ENCODE assay signal across 10 cellular contexts in genomic region chr16:54633943-54634362, GRCh38.
A peak's percentile ranks its signal among the peaks of the same experiment; 100 is the strongest.
DNase-seq lines count a peak whose midpoint lies in the region; ATAC-seq and TF ChIP-seq lines count a peak whose summit lies in the region.
"Had no signal": no experiment of that assay in that cellular context is flagged by ENCODE, and none has a peak within 500 bp of the region (broad histone marks: within the 10 kb centered on the region; RNA-seq: fewer than 3 reads in every experiment).

No MANE protein-coding gene starts in this region.

- H3K9me3 ChIP-seq in trophoblast cell (ENCODE audit: insufficient read depth, low read depth, low read length): no peaks in the 10 kb centered on the region
- H3K9me3 ChIP-seq in naive thymus-derived CD4-positive, alpha-beta T cell (ENCODE audit: control insufficient read depth in 2 of 3, low read length in 3 of 3): no peaks in the 10 kb centered on the region

- H3K9ac ChIP-seq in trophoblast cell (ENCODE audit: low read length): no peak overlapping the region

- intact Hi-C loops in naive thymus-derived CD4-positive, alpha-beta T cell (cut with micrococcal nuclease): no loop called here
- intact Hi-C loops in natural killer cell (cut with micrococcal nuclease): no loop called here

- no peaks in the 10 kb centered on the region for H3K4me1 ChIP-seq in trophoblast cell (ENCODE audit: control insufficient read depth in 1 of 2, insufficient read depth in 2 of 2, low read length in 2 of 2)
- H3K4me1 ChIP-seq in naive thymus-derived CD4-positive, alpha-beta T cell (ENCODE audit: control insufficient read depth in 2 of 2, insufficient read depth in 2 of 2, low read length in 2 of 2): no peaks in the 10 kb centered on the region

- no peak overlapping the region for H3K27ac Mint-ChIP-seq in naive thymus-derived CD4-positive, alpha-beta T cell
- no peak overlapping the region for H3K27ac Mint-ChIP-seq in natural killer cell

- TF ChIP-seq CTCF in natural killer cell (IDR thresholded peaks at IDR 0.05): no peak

- H3K14ac ChIP-seq in trophoblast cell (ENCODE audit: low read length): no peak overlapping the region

- peaks cover 0 to 5% (median 0%) of the 10 kb centered on the region in 11 donors for H3K9me3 Mint-ChIP-seq in naive thymus-derived CD4-positive, alpha-beta T cell
- H3K9me3 Mint-ChIP-seq in natural killer cell: peaks cover 0 to 2% of the 10 kb centered on the region in 2 donors

- no peak overlapping the region for H3K27ac ChIP-seq in trophoblast cell (ENCODE audit: low read depth, low read length)
- no peak overlapping the region for H3K27ac ChIP-seq in naive thymus-derived CD4-positive, alpha-beta T cell (ENCODE audit: low read depth, low read length)

- no peak overlapping the region for H2BK120ac ChIP-seq in trophoblast cell (ENCODE audit: insufficient read depth, low read length, poor library complexity)

- no peak overlapping the region for H3K4me3 Mint-ChIP-seq in naive thymus-derived CD4-positive, alpha-beta T cell
- no peak overlapping the region for H3K4me3 Mint-ChIP-seq in natural killer cell

- H3K36me3 Mint-ChIP-seq in naive thymus-derived CD4-positive, alpha-beta T cell: peaks cover 0 to 4% (median 0%) of the 10 kb centered on the region in 5 donors
- no peaks in the 10 kb centered on the region for H3K36me3 Mint-ChIP-seq in natural killer cell

- no CpG with 5 or more reads among the region's 6 CpGs for WGBS in trophoblast cell (ENCODE audit: extremely low coverage, insufficient coverage, insufficient read length)

- DNase-seq in G401 (ENCODE audit: low spot score): peak; percentile 1
- peak; percentile 42 for DNase-seq in NCI-H1092 (lab: John Stamatoyannopoulos, UW)
- peak; percentile 50 for DNase-seq in dermis blood vessel endothelial cell
- peak; percentile 39 to 61 for DNase-seq in trophoblast cell
- DNase-seq in NCI-H2107 treated with DMSO at 0.1 percent for 48 hours (lab: John Stamatoyannopoulos, UW; ENCODE audit: unreplicated experiment): no peak
- DNase-seq in naive thymus-derived CD4-positive, alpha-beta T cell: no peak
- DNase-seq in natural killer cell: no peak
- DNase-seq: left colon, NCI-H510A treated with DMSO at 0.1 percent for 48 hours had no signal

- H4K8ac ChIP-seq in trophoblast cell (ENCODE audit: low read depth, low read length): peak overlapping the region; percentile 66

- H3K4ac ChIP-seq in trophoblast cell (ENCODE audit: low read depth, low read length): no peak overlapping the region

- H3K36me3 ChIP-seq in trophoblast cell (ENCODE audit: control insufficient read depth in 1 of 2, insufficient read depth in 2 of 2, low read length in 2 of 2): no peaks in the 10 kb centered on the region
- H3K36me3 ChIP-seq in naive thymus-derived CD4-positive, alpha-beta T cell (ENCODE audit: control insufficient read depth in 2 of 3, insufficient read depth in 3 of 3, low read length in 3 of 3): no peaks in the 10 kb centered on the region

- no peak overlapping the region for H4K12ac ChIP-seq in trophoblast cell (ENCODE audit: low read depth, low read length)

- H3K79me1 ChIP-seq in trophoblast cell (ENCODE audit: low read length): no peaks in the 10 kb centered on the region

- no peak for ATAC-seq in naive thymus-derived CD4-positive, alpha-beta T cell
- no peak for ATAC-seq in natural killer cell
- no peak for ATAC-seq in HG03521 (IDR thresholded peaks at IDR 0.05; ENCODE audit: unreplicated experiment)
- ATAC-seq: left colon had no signal

- H3K18ac ChIP-seq in trophoblast cell (ENCODE audit: low read length): no peak overlapping the region

- H3K23ac ChIP-seq in trophoblast cell (ENCODE audit: low read length): no peak overlapping the region

- H3K27me3 Mint-ChIP-seq in naive thymus-derived CD4-positive, alpha-beta T cell: peaks cover 0 to 25% (median 9%) of the 10 kb centered on the region in 5 donors
- no peaks in the 10 kb centered on the region for H3K27me3 Mint-ChIP-seq in natural killer cell (ENCODE audit: low read depth in 2 of 2)

- H3K4me1 Mint-ChIP-seq in naive thymus-derived CD4-positive, alpha-beta T cell: no peaks in the 10 kb centered on the region
- no peaks in the 10 kb centered on the region for H3K4me1 Mint-ChIP-seq in natural killer cell

- H3K4me3 ChIP-seq in trophoblast cell (ENCODE audit: low read depth, low read length): no peak overlapping the region
- H3K4me3 ChIP-seq in naive thymus-derived CD4-positive, alpha-beta T cell (ENCODE audit: low read length): no peak overlapping the region

- H3K4me2 ChIP-seq in trophoblast cell (ENCODE audit: low read length): no peak overlapping the region

- no peak overlapping the region for H2BK12ac ChIP-seq in trophoblast cell (ENCODE audit: low read length)

- POLR2A ChIA-PET in naive thymus-derived CD4-positive, alpha-beta T cell (lab: Charles Lee): no interaction called here

- CTCF ChIA-PET in naive thymus-derived CD4-positive, alpha-beta T cell (lab: Charles Lee): interaction anchor here (0.6 kb wide), 1 partner anchor 248 kb away, joined by 4 read pairs; no protein-coding TSS in a partner anchor

- no peaks in the 10 kb centered on the region for H3K27me3 ChIP-seq in trophoblast cell (ENCODE audit: insufficient read depth, low read length)
- H3K27me3 ChIP-seq in naive thymus-derived CD4-positive, alpha-beta T cell (ENCODE audit: control insufficient read depth in 2 of 2, insufficient read depth in 2 of 2, low read length in 2 of 2): no peaks in the 10 kb centered on the region

- H3K79me2 ChIP-seq in trophoblast cell (ENCODE audit: control insufficient read depth, insufficient read depth, low read length, poor library complexity): no peaks in the 10 kb centered on the region

- in situ Hi-C loops in G401 (cut with HindIII; ENCODE audit: low sequenced_read_pairs): no loop called here

- no peak overlapping the region for H4K91ac ChIP-seq in trophoblast cell (ENCODE audit: low read depth, low read length)

- no peak overlapping the region for H2BK5ac ChIP-seq in trophoblast cell (ENCODE audit: low read depth, low read length, poor library complexity)

- no peak overlapping the region for H2AK5ac ChIP-seq in trophoblast cell (ENCODE audit: low read length)

- peak overlapping the region; percentile 63 for H2AFZ ChIP-seq in trophoblast cell (ENCODE audit: insufficient read depth, low read length, poor library complexity)

Comparison
In these comparisons a context has a peak if more than half of its experiments do, and no peak if none do; other contexts are left out.
1. DNase-seq: peak in G401 (single experiment), NCI-H1092 (single experiment), dermis blood vessel endothelial cell (single experiment) and trophoblast cell (2 of 2); none in NCI-H2107 treated with DMSO at 0.1 percent for 48 hours (single experiment), naive thymus-derived CD4-positive, alpha-beta T cell (0 of 9) and natural killer cell (single experiment).